Comparison of ENCODE assay signal across 9 cellular contexts in the genomic region with DNA sequence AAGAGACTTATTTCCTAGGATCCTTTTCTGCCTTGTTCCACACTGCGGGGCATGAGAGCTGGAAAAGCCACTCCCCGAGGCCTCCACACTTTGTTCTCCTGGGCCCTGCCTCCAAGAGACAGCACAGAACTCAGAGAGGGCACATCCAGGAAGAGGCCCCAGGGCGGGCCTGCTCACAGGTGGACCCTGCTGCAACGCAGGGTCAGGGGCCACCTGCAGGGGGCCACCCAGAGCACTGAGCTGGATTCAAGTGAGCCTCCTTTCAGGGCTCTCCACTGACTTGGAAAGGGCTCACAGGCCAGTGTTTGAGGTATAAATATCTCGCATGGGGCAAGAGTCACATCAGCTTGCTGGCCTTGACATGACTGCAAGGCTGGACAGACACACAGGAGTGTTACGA. TPM values are rescaled to one million over a fixed set of nuclear protein-coding genes. Genes with fewer than 3 reads are reported as not detected.
A peak's percentile ranks its signal among the peaks of the same experiment; 100 is the strongest.
DNase-seq lines count a peak whose midpoint lies in the region; ATAC-seq and TF ChIP-seq lines count a peak whose summit lies in the region.
"Had no signal": no experiment of that assay in that cellular context is flagged by ENCODE, and none has a peak within 500 bp of the region (broad histone marks: within the 10 kb centered on the region; RNA-seq: fewer than 3 reads in every experiment).

No MANE protein-coding gene starts in this region.

- peaks cover 4% of the 10 kb centered on the region for H3K4me1 Mint-ChIP-seq in activated CD4-positive, alpha-beta memory T cell treated with anti-CD3 and anti-CD28 coated beads, Interleukin-2, amount 10 ng/mL, durations not matched to agents 7 days and 5 days

- intact Hi-C loops in ovary (cut with DNase I), result loop anchor here in 2 of 4 donors (1.0 to 5.0 kb wide), 3 partner anchors 186 to 517 kb away; no protein-coding TSS in a partner anchor

- H3K36me3 ChIP-seq in hepatocyte (replicated peaks; ENCODE audit: insufficient read depth, low read depth) (no peaks in the 10 kb centered on the region), ovary (no peaks in the 10 kb centered on the region)

- H3K9me3 ChIP-seq in hepatocyte (ENCODE audit: low read depth) (no peaks in the 10 kb centered on the region), ovary (no peaks in the 10 kb centered on the region)

- no peak overlapping the region for H2AFZ ChIP-seq in hepatocyte

- H3K79me2 ChIP-seq in hepatocyte, result no peaks in the 10 kb centered on the region

- no peak for TF ChIP-seq POLR2A in ovary (IDR thresholded peaks at IDR 0.05)

- H3K27ac ChIP-seq in C4-2B (no peak overlapping the region), hepatocyte (no peak overlapping the region), ovary (no peak overlapping the region)

- H3K36me3 Mint-ChIP-seq in activated CD4-positive, alpha-beta memory T cell treated with anti-CD3 and anti-CD28 coated beads, Interleukin-2, amount 10 ng/mL, durations not matched to agents 7 days and 5 days (ENCODE audit: low read depth), result peaks cover 12% of the 10 kb centered on the region

- no peaks in the 10 kb centered on the region for H4K20me1 ChIP-seq in hepatocyte (ENCODE audit: insufficient read depth, poor library complexity, severe bottlenecking)

- 82% methylated on average over 5 of the region's 6 CpGs for WGBS in hepatocyte (ENCODE audit: low lambda C conversion rate, missing lambda C conversion rate)
- WGBS in ovary, 3 donors, result 72 to 78% (median 78%) methylated on average over 6 of the region's 6 CpGs

- ATAC-seq in HG02759 (IDR thresholded peaks at IDR 0.05; ENCODE audit: unreplicated experiment), result no peak
- ATAC-seq: naive thymus-derived CD4-positive, alpha-beta T cell had no signal

- H3K27ac Mint-ChIP-seq in activated CD4-positive, alpha-beta memory T cell treated with anti-CD3 and anti-CD28 coated beads, Interleukin-2, amount 10 ng/mL, durations not matched to agents 7 days and 5 days, result no peak overlapping the region

- H3K4me3 Mint-ChIP-seq in activated CD4-positive, alpha-beta memory T cell treated with anti-CD3 and anti-CD28 coated beads, Interleukin-2, amount 10 ng/mL, durations not matched to agents 7 days and 5 days, result no peak overlapping the region
- H3K4me3 Mint-ChIP-seq: naive thymus-derived CD4-positive, alpha-beta T cell had no signal

- H3K4me2 ChIP-seq in hepatocyte, result no peak overlapping the region

- H3K9me3 Mint-ChIP-seq in activated CD4-positive, alpha-beta memory T cell treated with anti-CD3 and anti-CD28 coated beads, Interleukin-2, amount 10 ng/mL, durations not matched to agents 7 days and 5 days, result no peaks in the 10 kb centered on the region
- H3K9me3 Mint-ChIP-seq: naive thymus-derived CD4-positive, alpha-beta T cell had no signal

- POLR2A ChIA-PET in activated CD4-positive, alpha-beta memory T cell treated with anti-CD3 and anti-CD28 coated beads, Interleukin-2, amount 10 ng/mL, durations not matched to agents 7 days and 5 days (lab: Charles Lee), result interaction anchor here (1.1 to 2.3 kb wide), 5 partner anchors 11 to 188 kb away, joined by 4 to 10 read pairs (median 5); partner anchors contain the start of gene RNASEL

- H3K4me1 ChIP-seq in hepatocyte (ENCODE audit: insufficient read depth), result peaks cover 6% of the 10 kb centered on the region
- H3K4me1 ChIP-seq in ovary (ENCODE audit: insufficient read depth), result peaks cover 6% of the 10 kb centered on the region

- no peak for TF ChIP-seq EP300 in ovary (IDR thresholded peaks at IDR 0.05)

- no peaks in the 10 kb centered on the region for H3K27me3 ChIP-seq in hepatocyte
- no peaks in the 10 kb centered on the region for H3K27me3 ChIP-seq in ovary

- H3K4me3 ChIP-seq in hepatocyte (no peak overlapping the region), ovary (no peak overlapping the region)

- DNase-seq in GM13976 (ENCODE audit: low spot score), result no peak
- DNase-seq in activated CD4-positive, alpha-beta memory T cell treated with anti-CD3 and anti-CD28 coated beads, Interleukin-2, amount 10 ng/mL, durations not matched to agents 7 days and 5 days, result peak; percentile 42
- DNase-seq in hepatocyte (ENCODE audit: low spot score), result no peak
- DNase-seq in ovary, result no peak
- DNase-seq in effector CD4-positive, alpha-beta T cell, result no peak
- DNase-seq in COLO829 (ENCODE audit: low spot score), result no peak
- DNase-seq: naive thymus-derived CD4-positive, alpha-beta T cell had no signal

- H3K9me2 ChIP-seq in hepatocyte (replicated peaks; ENCODE audit: insufficient read depth), result no peaks in the 10 kb centered on the region

- in situ Hi-C loops in GM13976 (cut with MboI; ENCODE audit: low sequenced_read_pairs, unreplicated experiment), result loop anchor here (5.0 to 25.0 kb wide), 2 partner anchors 188 to 512 kb away; partner anchors contain the start of gene NPL

- H3K27me3 Mint-ChIP-seq in activated CD4-positive, alpha-beta memory T cell treated with anti-CD3 and anti-CD28 coated beads, Interleukin-2, amount 10 ng/mL, durations not matched to agents 7 days and 5 days, result peaks cover 8% of the 10 kb centered on the region

- TF ChIP-seq CTCF in C4-2B (conservative IDR thresholded peaks at IDR 0.05) (peak; percentile 69), GM13976 (IDR thresholded peaks at IDR 0.05; ENCODE audit: borderline replicate concordance, control extremely low read depth, extremely low read depth, insufficient read depth, missing control alignments) (peak; percentile 37), hepatocyte (IDR thresholded peaks at IDR 0.05; ENCODE audit: poor library complexity) (peak; percentile 18), ovary (IDR thresholded peaks at IDR 0.05) (no peak)

- CTCF ChIA-PET in activated CD4-positive, alpha-beta memory T cell treated with anti-CD3 and anti-CD28 coated beads, Interleukin-2, amount 10 ng/mL, durations not matched to agents 7 days and 5 days (lab: Charles Lee), result interaction anchor here (0.7 to 14.2 kb wide), 9 partner anchors 8 to 187 kb away, joined by 3 to 531 read pairs (median 4); partner anchors contain the start of genes NPL and RNASEL

RNA-seq across cellular contexts. Expression of gene RGS16, which starts 4.8 kb away (rescaled TPM):
- 1 to 10 TPM; 6.4 to 6.9 TPM for total RNA-seq in activated CD4-positive, alpha-beta memory T cell treated with anti-CD3 and anti-CD28 coated beads, Interleukin-2, amount 10 ng/mL, durations not matched to agents 7 days and 5 days
- total RNA-seq in hepatocyte, result 6.3 and 7.3 TPM in 2 replicates
- 7.6 and 18.1 TPM in 2 replicates for polyA plus RNA-seq in hepatocyte
- total RNA-seq in ovary, result 1 to 10 TPM; 1.1 to 7.4 (median 2.5) TPM
- 1 to 10 TPM; 3.8 to 4.3 TPM for polyA plus RNA-seq in ovary

RNA-seq across cellular contexts. Expression of gene RNASEL, which starts 10.3 kb away (rescaled TPM):
- 1 to 10 TPM; 8.4 to 8.8 TPM for total RNA-seq in activated CD4-positive, alpha-beta memory T cell treated with anti-CD3 and anti-CD28 coated beads, Interleukin-2, amount 10 ng/mL, durations not matched to agents 7 days and 5 days
- total RNA-seq in hepatocyte (6.8 and 7.5 TPM in 2 replicates), ovary (10 to 100 TPM in 3 of 7 donors, 1 to 10 TPM in 4; 6.7 to 14.1 (median 9.7) TPM)
- polyA plus RNA-seq in hepatocyte (4.0 and 5.3 TPM in 2 replicates), ovary (10 to 100 TPM in 1 of 2 donors, 1 to 10 TPM in 1; 6.8 to 15.0 TPM)

Comparison
In these comparisons a context has a peak if more than half of its experiments do, and no peak if none do; other contexts are left out.
1. CTCF ChIP-seq: peak in C4-2B (single experiment), GM13976 (single experiment) and hepatocyte (single experiment); none in ovary (0 of 3).